In the genomic region with DNA sequence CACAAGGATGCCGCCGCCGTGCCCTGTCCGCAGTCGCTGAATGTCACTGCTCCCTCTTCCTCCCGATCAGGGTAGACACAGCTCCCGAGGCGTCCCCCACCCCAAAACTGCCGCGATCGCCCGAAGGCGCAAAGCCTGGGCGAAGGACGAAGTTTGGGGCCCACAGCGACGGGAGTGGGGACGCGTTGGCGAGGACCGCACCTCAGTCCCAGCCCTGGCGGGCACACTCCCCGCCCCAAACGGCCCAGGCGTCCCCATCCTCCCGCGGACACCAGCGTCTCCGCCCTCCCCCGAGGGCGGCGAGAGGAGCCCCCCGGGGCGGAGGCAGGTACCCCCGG, we compare ENCODE assay signal across 8 cellular contexts. TPM values are rescaled to one million over a fixed set of nuclear protein-coding genes. Genes with fewer than 3 reads are reported as not detected.
A peak's percentile ranks its signal among the peaks of the same experiment; 100 is the strongest.
DNase-seq lines count a peak whose midpoint lies in the region; ATAC-seq and TF ChIP-seq lines count a peak whose summit lies in the region.

No MANE protein-coding gene starts in this region.

- no peak for TF ChIP-seq CTCF in left ventricle myocardium inferior (IDR thresholded peaks at IDR 0.05; ENCODE audit: borderline replicate concordance)

- no peaks in the 10 kb centered on the region for H3K9me3 ChIP-seq in left ventricle myocardium inferior (replicated peaks)

- intact Hi-C loops in left ventricle myocardium inferior (cut with micrococcal nuclease) = no loop called here

- peak overlapping the region; percentile 76 for H3K4me3 ChIP-seq in GM08714 (ENCODE audit: low read length)
- peak overlapping the region; percentile 96 for H3K4me3 ChIP-seq in left ventricle myocardium inferior

- no peaks in the 10 kb centered on the region for H3K36me3 ChIP-seq in left ventricle myocardium inferior

- H3K27me3 ChIP-seq in left ventricle myocardium inferior (ENCODE audit: low read depth) = no peaks in the 10 kb centered on the region

- no peak for ATAC-seq in HG02610 (IDR thresholded peaks at IDR 0.05; ENCODE audit: unreplicated experiment)

- H3K4me1 ChIP-seq in left ventricle myocardium inferior = peaks cover 62% of the 10 kb centered on the region

- DNase-seq in NAMALWA (ENCODE audit: low spot score) (peak; percentile 31), left ventricle myocardium inferior (no peak), putamen (ENCODE audit: low spot score) (peak; percentile 58), NCI-H2029 treated with DMSO at 0.1 percent for 48 hours (lab: John Stamatoyannopoulos, UW) (no peak), DMS114 treated with DMSO at 0.1 percent for 48 hours (lab: John Stamatoyannopoulos, UW; ENCODE audit: unreplicated experiment) (no peak)
- DNase-seq in activated naive CD4-positive, alpha-beta T cell treated with anti-CD3 and anti-CD28 coated beads, Interleukin-2, amount 50 U/mL, for 16 hours = peak; percentile 48

- H3K27ac ChIP-seq in left ventricle myocardium inferior (replicated peaks) = peak overlapping the region; percentile 96

RNA-seq across cellular contexts. Expression of gene KAT6B, which starts 1.4 kb away (rescaled TPM):
- total RNA-seq in left ventricle myocardium inferior = 41.0 TPM

Comparison
In these comparisons a context has a peak if more than half of its experiments do, and no peak if none do; other contexts are left out.
1. DNase-seq: peak in NAMALWA (single experiment), activated naive CD4-positive, alpha-beta T cell treated with anti-CD3 and anti-CD28 coated beads, Interleukin-2, amount 50 U/mL, for 16 hours (single experiment) and putamen (single experiment); none in left ventricle myocardium inferior (single experiment), NCI-H2029 treated with DMSO at 0.1 percent for 48 hours (single experiment) and DMS114 treated with DMSO at 0.1 percent for 48 hours (single experiment).